Comparison of ENCODE assay signal across 31 cellular contexts in the genomic region with DNA sequence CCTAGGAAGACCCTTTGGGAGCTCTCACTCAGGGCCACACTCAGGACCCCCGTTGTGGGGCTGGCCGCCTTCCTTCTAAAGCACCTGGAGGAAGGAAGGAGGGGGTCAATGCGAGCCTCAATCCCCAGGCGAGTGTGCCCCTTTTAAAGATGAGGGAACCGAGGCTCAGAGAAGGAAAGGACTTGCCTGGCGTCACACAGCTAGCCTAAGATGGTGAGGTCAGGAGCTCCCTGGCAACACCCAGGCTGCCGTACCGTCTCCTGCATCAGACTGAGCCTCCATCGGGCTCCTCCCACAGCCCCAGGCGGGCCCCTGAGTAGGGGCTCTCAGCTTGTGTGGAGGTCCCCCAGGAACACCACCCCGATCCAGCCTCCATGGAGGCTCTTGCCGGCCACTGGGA. TPM values are rescaled to one million over a fixed set of nuclear protein-coding genes. Genes with fewer than 3 reads are reported as not detected.
DNase-seq lines count a peak whose midpoint lies in the region; ATAC-seq and TF ChIP-seq lines count a peak whose summit lies in the region.
"Had no signal": no experiment of that assay in that cellular context is flagged by ENCODE, and none has a peak within 500 bp of the region (broad histone marks: within the 10 kb centered on the region; RNA-seq: fewer than 3 reads in every experiment).

No MANE protein-coding gene starts in this region.

- no peak overlapping the region for H3K27ac Mint-ChIP-seq in glutamatergic neuron (ENCODE audit: unreplicated experiment)
- H3K27ac Mint-ChIP-seq: activated T-helper 2 cell treated with anti-CD3 and anti-CD28 coated beads, Interferon-gamma antibody, Interleukin-2, Interleukin-4, amounts not matched to agents 10 μg/mL and 5 μg/mL and 100 μg/mL, durations not matched to agents 14 hours and 24 hours and 36 hours; nephron progenitor cell; stimulated activated naive B cell treated with anti-CD40 and anti-IgM and Interleukin-4, amounts not matched to agents 10 μg/mL and 1 μg/mL and 100 μg/mL, for 72 hours had no signal

- DNase-seq in glutamatergic neuron (peak; percentile 2), amygdala (lab: John Stamatoyannopoulos, UW) (no peak), nucleus accumbens (lab: John Stamatoyannopoulos, UW) (no peak), COLO668 (lab: John Stamatoyannopoulos, UW; ENCODE audit: unreplicated experiment) (no peak)
- DNase-seq: activated CD4-positive, alpha-beta T cell treated with anti-CD3 and anti-CD28 coated beads for 48 hours; activated CD8-positive, alpha-beta memory T cell treated with anti-CD3 and anti-CD28 coated beads for 24 hours; activated naive CD4-positive, alpha-beta T cell treated with anti-CD3 and anti-CD28 coated beads, Interleukin-2, amount 50 U/mL, for 16 hours; activated T-cell treated with anti-CD3 and anti-CD28 coated beads for 4 hours; amniotic stem cell; COR-L47; GDM1; hippocampal formation; Karpas-422; NCI-H1436; NCI-H2107; NCI-H345; SJCRH30; stimulated activated naive B cell treated with anti-CD40 and anti-IgM and Interleukin-4, amounts not matched to agents 10 μg/mL and 1 μg/mL and 100 μg/mL, for 72 hours; upper lobe of right lung had no signal

- peak overlapping the region; percentile 26 for H3K9ac ChIP-seq in ES-I3 (ENCODE audit: low read depth, low read length)
- H3K9ac ChIP-seq in HUES6 (ENCODE audit: low read length): peak overlapping the region; percentile 38
- no peak overlapping the region for H3K9ac ChIP-seq in parathyroid adenoma

- peaks cover 26% of the 10 kb centered on the region for H3K27me3 ChIP-seq in HUES6 (ENCODE audit: control insufficient read depth, insufficient read depth, low read length)
- H3K27me3 ChIP-seq in parathyroid adenoma (ENCODE audit: control insufficient read depth, insufficient read depth, low read length): no peaks in the 10 kb centered on the region

- peaks cover 19% of the 10 kb centered on the region for H3K4me1 ChIP-seq in ES-I3 (ENCODE audit: insufficient read depth, low read length)
- H3K4me1 ChIP-seq in HUES6 (ENCODE audit: control insufficient read depth, insufficient read depth, low read length): peaks cover 41% of the 10 kb centered on the region
- H3K4me1 ChIP-seq in parathyroid adenoma: no peaks in the 10 kb centered on the region
- H3K4me1 ChIP-seq: breast epithelium, upper lobe of right lung had no signal

- no peak overlapping the region for H3K4me2 ChIP-seq in parathyroid adenoma (ENCODE audit: low read length)

- H3K27me3 Mint-ChIP-seq in glutamatergic neuron (ENCODE audit: unreplicated experiment): peaks cover 3% of the 10 kb centered on the region

- H3K36me3 Mint-ChIP-seq in glutamatergic neuron (ENCODE audit: unreplicated experiment): no peaks in the 10 kb centered on the region
- H3K36me3 Mint-ChIP-seq: stimulated activated naive B cell treated with anti-CD40 and anti-IgM and Interleukin-4, amounts not matched to agents 10 μg/mL and 1 μg/mL and 100 μg/mL, for 72 hours had no signal

- TF ChIP-seq CTCF in glutamatergic neuron (IDR thresholded peaks at IDR 0.05; ENCODE audit: partially characterized antibody, unreplicated experiment) (no peak), parathyroid adenoma (IDR thresholded peaks at IDR 0.05) (no peak)

- no peaks in the 10 kb centered on the region for H3K9me3 ChIP-seq in ES-I3 (ENCODE audit: control insufficient read depth, insufficient read depth, low read length)
- no peaks in the 10 kb centered on the region for H3K9me3 ChIP-seq in HUES6 (ENCODE audit: control insufficient read depth, insufficient read depth, low read depth, low read length)
- no peaks in the 10 kb centered on the region for H3K9me3 ChIP-seq in parathyroid adenoma (ENCODE audit: control insufficient read depth, low read length)
- H3K9me3 ChIP-seq: breast epithelium, gastroesophageal sphincter, SJCRH30, upper lobe of right lung had no signal

- no peak overlapping the region for H3K4me3 Mint-ChIP-seq in glutamatergic neuron (ENCODE audit: unreplicated experiment)
- H3K4me3 Mint-ChIP-seq: nephron progenitor cell; stimulated activated naive B cell treated with anti-CD40 and anti-IgM and Interleukin-4, amounts not matched to agents 10 μg/mL and 1 μg/mL and 100 μg/mL, for 72 hours had no signal

- H3K4me3 ChIP-seq in HUES6 (ENCODE audit: low read depth, low read length) (peak overlapping the region; percentile 51), parathyroid adenoma (ENCODE audit: low read depth, low read length) (no peak overlapping the region)
- H3K4me3 ChIP-seq: SJCRH30, upper lobe of right lung had no signal

- H3K9me3 Mint-ChIP-seq in glutamatergic neuron (ENCODE audit: unreplicated experiment): peaks cover 3% of the 10 kb centered on the region
- H3K9me3 Mint-ChIP-seq: activated T-helper 2 cell treated with anti-CD3 and anti-CD28 coated beads, Interferon-gamma antibody, Interleukin-2, Interleukin-4, amounts not matched to agents 10 μg/mL and 5 μg/mL and 100 μg/mL, durations not matched to agents 14 hours and 24 hours and 36 hours; nephron progenitor cell; stimulated activated naive B cell treated with anti-CD40 and anti-IgM and Interleukin-4, amounts not matched to agents 10 μg/mL and 1 μg/mL and 100 μg/mL, for 72 hours had no signal

- H3K79me2 ChIP-seq in parathyroid adenoma: no peaks in the 10 kb centered on the region

- H3K36me3 ChIP-seq in ES-I3 (ENCODE audit: insufficient read depth, low read length): no peaks in the 10 kb centered on the region
- H3K36me3 ChIP-seq in HUES6 (ENCODE audit: control insufficient read depth, insufficient read depth, low read length): no peaks in the 10 kb centered on the region
- no peaks in the 10 kb centered on the region for H3K36me3 ChIP-seq in parathyroid adenoma (ENCODE audit: control insufficient read depth, insufficient read depth, low read length)
- H3K36me3 ChIP-seq: breast epithelium, gastroesophageal sphincter, SJCRH30, upper lobe of right lung had no signal

- ATAC-seq in GM18870 (IDR thresholded peaks at IDR 0.05; ENCODE audit: unreplicated experiment): no peak
- ATAC-seq: gastroesophageal sphincter, upper lobe of right lung had no signal

- H3K4me1 Mint-ChIP-seq in glutamatergic neuron (ENCODE audit: low read depth, unreplicated experiment): peaks cover 14% of the 10 kb centered on the region

- H2AFZ ChIP-seq in parathyroid adenoma: peak overlapping the region; percentile 33

- H3K27ac ChIP-seq in HUES6 (ENCODE audit: low read depth, low read length) (no peak overlapping the region), parathyroid adenoma (no peak overlapping the region)
- H3K27ac ChIP-seq: breast epithelium, gastroesophageal sphincter, SJCRH30, upper lobe of right lung had no signal

RNA-seq across cellular contexts. Expression of a gene that starts 0.6 kb away (rescaled TPM):
- not detected for total RNA-seq in glutamatergic neuron (ENCODE audit: unreplicated experiment)
- total RNA-seq: activated T-helper 2 cell treated with anti-CD3 and anti-CD28 coated beads, Interferon-gamma antibody, Interleukin-2, Interleukin-4, amounts not matched to agents 10 μg/mL and 5 μg/mL and 100 μg/mL, durations not matched to agents 14 hours and 24 hours and 36 hours; breast epithelium; gastroesophageal sphincter; HT1080; posterior vena cava; upper lobe of right lung had no signal

RNA-seq across cellular contexts. Expression of a gene that starts 14.8 kb away (rescaled TPM):
- total RNA-seq in glutamatergic neuron (ENCODE audit: unreplicated experiment): 48.6 TPM

RNA-seq across cellular contexts. Expression of a gene that starts 23.4 kb away (rescaled TPM):
- total RNA-seq in glutamatergic neuron (ENCODE audit: unreplicated experiment): not detected
- total RNA-seq: activated T-helper 2 cell treated with anti-CD3 and anti-CD28 coated beads, Interferon-gamma antibody, Interleukin-2, Interleukin-4, amounts not matched to agents 10 μg/mL and 5 μg/mL and 100 μg/mL, durations not matched to agents 14 hours and 24 hours and 36 hours; breast epithelium; endothelial cell of umbilical vein; gastroesophageal sphincter; HT1080; posterior vena cava; SJCRH30; temporal lobe; upper lobe of right lung had no signal

RNA-seq across cellular contexts. Expression of a gene that starts 44.4 kb away (rescaled TPM):
- 0.37 TPM for total RNA-seq in glutamatergic neuron (ENCODE audit: unreplicated experiment)
- total RNA-seq: SJCRH30 had no signal

RNA-seq across cellular contexts. Expression of a gene that starts 54.1 kb away (rescaled TPM):
- 20.6 TPM for total RNA-seq in glutamatergic neuron (ENCODE audit: unreplicated experiment)
